17 cellular contexts compared by ENCODE assay signal in genomic region chr3:185328324-185329004, GRCh38. TPM values are rescaled to one million over a fixed set of nuclear protein-coding genes. Genes with fewer than 3 reads are reported as not detected.
DNase-seq lines count a peak whose midpoint lies in the region; ATAC-seq, FAIRE-seq and TF ChIP-seq lines count a peak whose summit lies in the region.
"Had no signal": no experiment of that assay in that cellular context is flagged by ENCODE, and none has a peak within 500 bp of the region (broad histone marks: within the 10 kb centered on the region; RNA-seq: fewer than 3 reads in every experiment).

No MANE protein-coding gene starts in this region.

- TF ChIP-seq EP300 in HepG2 (IDR thresholded peaks at IDR 0.05; ENCODE audit: low read depth in 2 of 2, low read length in 2 of 2) (peak in 1 of 2 experiments; percentile 58; a peak in 1 of 4 replicates), HepG2 (CRISPR knock-in tag; IDR thresholded peaks at IDR 0.05; ENCODE audit: borderline replicate concordance) (no peak)

- peak overlapping the region; percentile 92 for H3K27ac ChIP-seq in HepG2 (ENCODE audit: extremely low read length, insufficient read depth, low read length)
- no peak overlapping the region for H3K27ac ChIP-seq in smooth muscle cell (ENCODE audit: low read depth)
- no peak overlapping the region for H3K27ac ChIP-seq in ascending aorta

- H3K27me3 ChIP-seq in bronchial epithelial cell (ENCODE audit: control insufficient read depth, insufficient read depth, low read length) (no peaks in the 10 kb centered on the region), HepG2 (ENCODE audit: control insufficient read depth in 1 of 2, insufficient read depth in 2 of 2, low read length in 2 of 2) (no peaks in the 10 kb centered on the region), smooth muscle cell (ENCODE audit: low read depth) (no peaks in the 10 kb centered on the region), ascending aorta (no peaks in the 10 kb centered on the region)
- H3K27me3 ChIP-seq: dorsolateral prefrontal cortex had no signal

- H3K4me1 ChIP-seq in HepG2 (ENCODE audit: insufficient read depth, low read length) (peaks cover 66% of the 10 kb centered on the region), smooth muscle cell (ENCODE audit: low read depth) (no peaks in the 10 kb centered on the region), ascending aorta (no peaks in the 10 kb centered on the region)

- in situ Hi-C loops in HepG2 (cut with HindIII; ENCODE audit: extremely low pct_ligation_motif_present, low pct_unique_long_range_greater_than_20kb) = no loop called here

- intact Hi-C loops in HepG2 (cut with micrococcal nuclease; ENCODE audit: unreplicated experiment) = no loop called here
- intact Hi-C loops in ascending aorta (cut with DNase I) = no loop called here

- H2AFZ ChIP-seq in HepG2 (ENCODE audit: low read length) (no peak overlapping the region), smooth muscle cell (ENCODE audit: low read depth) (no peak overlapping the region)

- DNase-seq in LoVo (ENCODE audit: low spot score) = peak; percentile 71
- peak; percentile 43 for DNase-seq in bronchial epithelial cell (ENCODE audit: low read depth)
- DNase-seq in HepG2 (ENCODE audit: low spot score) = peak; percentile 94
- DNase-seq in smooth muscle cell (lab: John Stamatoyannopoulos, UW; ENCODE audit: unreplicated experiment) = no peak
- DNase-seq in NCI-H2171 treated with DMSO at 0.1 percent for 48 hours (lab: John Stamatoyannopoulos, UW) = no peak
- DNase-seq in GM20000 (ENCODE audit: low spot score) = no peak
- no peak for DNase-seq in ascending aorta (ENCODE audit: low spot score in 2 of 2)
- DNase-seq: activated CD4-positive, alpha-beta T cell treated with anti-CD3 and anti-CD28 coated beads for 4 hours; activated naive CD4-positive, alpha-beta T cell treated with Interleukin-2 at 50 U/mL for 16 hours; dorsolateral prefrontal cortex; hypothalamus; NCI-H1694 treated with DMSO at 0.1 percent for 48 hours; NCI-H446; stimulated activated CD4-positive, alpha-beta T cell treated with anti-CD3 and anti-CD28 coated beads, Interleukin-2, amount 100 ng/mL, for 24 hours had no signal

- FAIRE-seq in bronchial epithelial cell (lab: Jason Lieb, UNC) (no peak), HepG2 (lab: Jason Lieb, UNC) (peak; percentile 95)
- FAIRE-seq: H1 had no signal

- H3K4me3 ChIP-seq in bronchial epithelial cell (ENCODE audit: low read depth, low read length) (no peak overlapping the region), HepG2 (replicated peaks in 1 of 3; ENCODE audit: insufficient read depth in 1 of 3, low read depth in 2 of 3, low read length in 3 of 3) (peak overlapping the region; percentile 64 to 76 (median 68)), smooth muscle cell (peak overlapping the region; percentile 45), ascending aorta (peak overlapping the region in 1 of 2 donors; percentile 16)
- H3K4me3 ChIP-seq: dorsolateral prefrontal cortex, lung had no signal

- ATAC-seq in HepG2 = peak; percentile 96
- ATAC-seq: sciatic nerve had no signal

- TF ChIP-seq RAD21 in HepG2 (CRISPR knock-in tag; IDR thresholded peaks at IDR 0.05) = no peak

- POLR2A ChIA-PET in HepG2 (lab: Yijun Ruan, JAX) = interaction anchor here (0.5 to 2.6 kb wide), 6 partner anchors 9 to 182 kb away, joined by 3 to 24 read pairs (median 8); no protein-coding TSS in a partner anchor

- H3K4me2 ChIP-seq in HepG2 (ENCODE audit: low read depth, low read length) (peak overlapping the region; percentile 94), smooth muscle cell (no peak overlapping the region)

- no peak for TF ChIP-seq CTCF in bronchial epithelial cell (IDR thresholded peaks at IDR 0.05; ENCODE audit: insufficient read depth, low read length, severe bottlenecking)
- TF ChIP-seq CTCF in HepG2 (CRISPR knock-in tag; IDR thresholded peaks at IDR 0.05) = no peak
- no peak for TF ChIP-seq CTCF in smooth muscle cell (IDR thresholded peaks at IDR 0.05; ENCODE audit: borderline replicate concordance, insufficient read depth, poor library complexity, severe bottlenecking)
- TF ChIP-seq CTCF in GM20000 (IDR thresholded peaks at IDR 0.05; ENCODE audit: extremely low read depth, missing control alignments) = no peak
- TF ChIP-seq CTCF in ascending aorta (IDR thresholded peaks at IDR 0.05) = no peak

- H3K36me3 ChIP-seq in bronchial epithelial cell (ENCODE audit: control insufficient read depth, insufficient read depth, low read length) (no peaks in the 10 kb centered on the region), HepG2 (replicated peaks in 1 of 2; ENCODE audit: control insufficient read depth in 1 of 2, insufficient read depth in 2 of 2, low read length in 2 of 2) (no peaks in the 10 kb centered on the region; a peak in 1 of 5 replicates), smooth muscle cell (ENCODE audit: low read depth) (no peaks in the 10 kb centered on the region), ascending aorta (no peaks in the 10 kb centered on the region)

- CTCF ChIA-PET in HepG2 (lab: Yijun Ruan, JAX; ENCODE audit: low intra/inter-chr PET ratio, low total read pairs) = no interaction called here

- TF ChIP-seq POLR2A in HepG2 (IDR thresholded peaks at IDR 0.05; ENCODE audit: insufficient read depth in 1 of 2, low read depth in 2 of 2, low read length in 2 of 2) = peak; percentile 90 to 97

- H3K79me2 ChIP-seq in HepG2 (ENCODE audit: insufficient read depth, low read length) = peaks cover 43% of the 10 kb centered on the region
- H3K79me2 ChIP-seq in smooth muscle cell (ENCODE audit: low read depth) = no peaks in the 10 kb centered on the region

- WGBS in HepG2 (ENCODE audit: low lambda C conversion rate) = 2% methylated on average over 10 of the region's 10 CpGs
- 83% methylated on average over 10 of the region's 10 CpGs for WGBS in smooth muscle cell (ENCODE audit: low lambda C conversion rate)

- no TSS peak for BruUV-seq in HepG2 (replicated peaks; lab: Mats Ljungman, UMichigan)

- H3K9ac ChIP-seq in HepG2 (ENCODE audit: insufficient read depth, low read depth, low read length) (peak overlapping the region; percentile 86), smooth muscle cell (ENCODE audit: low read depth) (no peak overlapping the region)

- H3K9me3 ChIP-seq in HepG2 (ENCODE audit: low read length) (no peaks in the 10 kb centered on the region), smooth muscle cell (replicated peaks; ENCODE audit: low read depth) (no peaks in the 10 kb centered on the region), ascending aorta (no peaks in the 10 kb centered on the region)

- H3F3A ChIP-seq in smooth muscle cell (ENCODE audit: low read depth) = no peaks in the 10 kb centered on the region

- no peaks in the 10 kb centered on the region for H4K20me1 ChIP-seq in HepG2 (ENCODE audit: insufficient read depth, low read length)
- no peaks in the 10 kb centered on the region for H4K20me1 ChIP-seq in smooth muscle cell (ENCODE audit: low read depth)

TF ChIP-seq in HepG2, 621 proteins besides CTCF, POLR2A, EP300 and RAD21 (continues in another document):
- TF ChIP-seq TSC22D2 (CRISPR knock-in tag; IDR thresholded peaks at IDR 0.05; ENCODE audit: borderline replicate concordance) = no peak
- no peak for TF ChIP-seq TBP (CRISPR knock-in tag; IDR thresholded peaks at IDR 0.05)
- TF ChIP-seq ZNF224 (CRISPR knock-in tag; IDR thresholded peaks at IDR 0.05) = no peak
- no peak for TF ChIP-seq ZNF569 (CRISPR knock-in tag; IDR thresholded peaks at IDR 0.05; ENCODE audit: borderline replicate concordance)
- TF ChIP-seq KAT8 (CRISPR knock-in tag; IDR thresholded peaks at IDR 0.05) = peak; percentile 77
- TF ChIP-seq SP4 (CRISPR knock-in tag; IDR thresholded peaks at IDR 0.05) = peak; percentile 29; the same call in 1 of the 2 replicates
- no peak for TF ChIP-seq ZFAT (CRISPR knock-in tag; conservative IDR thresholded peaks at IDR 0.05)
- peak; percentile 78 for TF ChIP-seq IRF2 (CRISPR knock-in tag; IDR thresholded peaks at IDR 0.05)
- 0 out of 2 replicates have a peak, but pooled peaks have one; percentile 17 for TF ChIP-seq KLF11 (CRISPR knock-in tag; IDR thresholded peaks at IDR 0.05)
- TF ChIP-seq, protein P1, sequence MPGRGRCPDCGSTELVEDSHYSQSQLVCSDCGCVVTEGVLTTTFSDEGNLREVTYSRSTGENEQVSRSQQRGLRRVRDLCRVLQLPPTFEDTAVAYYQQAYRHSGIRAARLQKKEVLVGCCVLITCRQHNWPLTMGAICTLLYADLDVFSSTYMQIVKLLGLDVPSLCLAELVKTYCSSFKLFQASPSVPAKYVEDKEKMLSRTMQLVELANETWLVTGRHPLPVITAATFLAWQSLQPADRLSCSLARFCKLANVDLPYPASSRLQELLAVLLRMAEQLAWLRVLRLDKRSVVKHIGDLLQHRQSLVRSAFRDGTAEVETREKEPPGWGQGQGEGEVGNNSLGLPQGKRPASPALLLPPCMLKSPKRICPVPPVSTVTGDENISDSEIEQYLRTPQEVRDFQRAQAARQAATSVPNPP (CRISPR knock-in tag; IDR thresholded peaks at IDR 0.05) = 0 out of 2 replicates have a peak, but pooled peaks have one; percentile 60

RNA-seq across cellular contexts. Expression of gene MAP3K13, which starts 34.5 kb away (rescaled TPM):
- total RNA-seq in bronchial epithelial cell = 14.5 and 25.6 TPM in 2 replicates
- total RNA-seq in HepG2 (2016; rRNA removed; fragmentation: Illumina TruSeq; extraction: Trizol) = 26.5 and 34.2 TPM in 2 replicates
- total RNA-seq in HepG2 (2016; cell fraction: cytosol; rRNA removed; fragmentation: Illumina TruSeq; extraction: Trizol; ENCODE audit: low read depth) = 33.5 and 33.9 TPM in 2 replicates
- 26.2 and 31.9 TPM in 2 replicates for total RNA-seq in HepG2 (2016; cell fraction: insoluble cytoplasmic fraction; rRNA removed; fragmentation: Illumina TruSeq; extraction: Trizol)
- total RNA-seq in HepG2 (2016; cell fraction: membrane; rRNA removed; fragmentation: Illumina TruSeq; extraction: Trizol) = 41.7 and 52.0 TPM in 2 replicates
- total RNA-seq in HepG2 (2016; cell fraction: nucleus; rRNA removed; fragmentation: Illumina TruSeq; extraction: Trizol) = 33.1 and 33.6 TPM in 2 replicates
- 17.3 and 24.2 TPM in 2 replicates for polyA plus RNA-seq in HepG2 (2011; rRNA removed)
- 7.7 and 13.0 TPM in 2 replicates for polyA plus RNA-seq in HepG2 (2011; cell fraction: cytosol; rRNA removed)
- polyA plus RNA-seq in HepG2 (2011; cell fraction: nucleus; rRNA removed) = 8.4 TPM in 2 replicates
- 20.7 and 28.8 TPM in 2 replicates for polyA plus RNA-seq in HepG2 (2012)
- 34.1 and 37.0 TPM in 2 replicates for polyA plus RNA-seq in HepG2 (2016; cell fraction: cytosol; fragmentation: Illumina TruSeq; extraction: Trizol; ENCODE audit: low read depth)
- 31.2 and 35.6 TPM in 2 replicates for polyA plus RNA-seq in HepG2 (2016; cell fraction: insoluble cytoplasmic fraction; fragmentation: Illumina TruSeq; extraction: Trizol; ENCODE audit: low read depth)
- 56.8 and 60.9 TPM in 2 replicates for polyA plus RNA-seq in HepG2 (2016; cell fraction: membrane; fragmentation: Illumina TruSeq; extraction: Trizol; ENCODE audit: low read depth)
- polyA plus RNA-seq in HepG2 (2016; cell fraction: nucleus; fragmentation: Illumina TruSeq; extraction: Trizol; ENCODE audit: insufficient read depth, low read depth) = 16.2 and 16.6 TPM in 2 replicates
- 5.4 and 22.7 TPM in 2 replicates for polyA minus RNA-seq in HepG2 (2011; rRNA and poly(A)+ RNA removed; ENCODE audit: low replicate concordance)
- polyA minus RNA-seq in HepG2 (2011; cell fraction: cytosol; rRNA and poly(A)+ RNA removed) = 8.8 and 9.8 TPM in 2 replicates
- polyA minus RNA-seq in HepG2 (2011; cell fraction: nucleus; rRNA and poly(A)+ RNA removed) = 59.9 and 62.8 TPM in 2 replicates
- total RNA-seq in smooth muscle cell = 27.1 and 28.5 TPM in 2 replicates
- polyA plus RNA-seq in smooth muscle cell = 49.9 and 65.4 TPM in 2 replicates
- total RNA-seq in ascending aorta = 21.9 TPM

Comparison
In these comparisons a context has a peak if more than half of its experiments do, and no peak if none do; other contexts are left out.
1. DNase-seq: peak in LoVo (single experiment), bronchial epithelial cell (single experiment) and HepG2 (single experiment); none in smooth muscle cell (single experiment), NCI-H2171 treated with DMSO at 0.1 percent for 48 hours (single experiment), GM20000 (single experiment) and ascending aorta (0 of 2).